Comparison of ENCODE assay signal across 1 cellular context in genomic region chr5:42564689-42565356, GRCh38.
TF ChIP-seq lines count a peak whose summit lies in the region.

No MANE protein-coding gene starts in this region.

TF ChIP-seq in GM23338, 12 proteins besides CTCF, POLR2A, EP300 and RAD21 (continued from another document):
- no peak for TF ChIP-seq CREB1 (CRISPR knock-in tag; IDR thresholded peaks at IDR 0.05; ENCODE audit: low read depth)
- TF ChIP-seq ETS1 (IDR thresholded peaks at IDR 0.05): no peak
- TF ChIP-seq ZNF331 (CRISPR knock-in tag; IDR thresholded peaks at IDR 0.05; ENCODE audit: low read depth): no peak
- no peak for TF ChIP-seq EZH2phosphoT487 (IDR thresholded peaks at IDR 0.05; ENCODE audit: unreplicated experiment)
- no peak for TF ChIP-seq JUNB (IDR thresholded peaks at IDR 0.05; ENCODE audit: unreplicated experiment)
- no peak for TF ChIP-seq STAT1 (IDR thresholded peaks at IDR 0.05; ENCODE audit: unreplicated experiment)
- no peak for TF ChIP-seq NANOG (IDR thresholded peaks at IDR 0.05; ENCODE audit: borderline replicate concordance)
